Comparison of ENCODE assay signal across 16 cellular contexts in the genomic region with DNA sequence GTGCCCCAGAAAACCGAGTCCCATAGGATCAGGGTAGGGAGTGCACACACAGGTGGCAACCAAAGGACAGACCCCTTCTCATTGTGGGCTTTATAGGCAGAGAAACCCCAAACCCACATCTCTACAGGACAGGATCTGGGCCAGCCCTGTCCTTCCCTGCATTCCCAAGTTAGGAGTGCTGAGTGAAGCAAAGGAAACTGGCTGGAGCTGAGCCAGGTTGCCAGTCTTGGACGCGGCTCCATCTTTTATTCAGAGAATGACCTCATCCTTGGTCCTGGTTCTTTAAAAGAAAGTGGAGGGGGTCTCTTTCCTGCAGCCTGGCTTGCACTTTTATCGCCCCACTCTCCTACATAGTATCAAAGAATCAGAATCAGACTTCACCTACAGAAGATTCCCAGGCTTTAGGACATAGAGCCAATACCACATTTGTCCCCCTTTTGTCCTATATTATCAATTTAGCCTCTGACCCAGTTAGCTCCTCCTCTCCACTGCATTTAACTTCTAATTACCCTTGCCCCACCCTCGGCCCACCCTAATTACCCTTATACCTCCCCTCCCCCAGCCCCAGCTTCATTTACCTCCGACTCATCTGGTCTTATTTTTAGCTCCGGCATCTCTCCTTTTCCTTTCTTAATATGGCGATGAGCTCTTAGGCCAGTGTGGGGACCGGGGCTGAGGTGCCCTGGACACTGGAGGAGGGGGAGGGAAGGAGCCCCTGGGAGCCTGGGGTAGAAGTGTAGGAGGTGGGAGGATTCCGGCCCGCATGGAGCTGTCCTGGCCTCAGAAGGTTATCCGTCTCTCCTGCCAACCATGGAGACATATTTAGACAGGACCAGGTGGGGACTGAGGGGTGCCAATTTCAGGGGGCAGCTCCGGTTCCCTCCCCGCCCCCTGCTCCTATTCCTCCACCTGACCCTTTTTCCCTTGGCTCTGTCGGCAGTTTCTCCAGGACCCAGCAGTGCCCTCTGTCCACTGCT. TPM values are rescaled to one million over a fixed set of nuclear protein-coding genes. Genes with fewer than 3 reads are reported as not detected.
DNase-seq lines count a peak whose midpoint lies in the region; ATAC-seq and TF ChIP-seq lines count a peak whose summit lies in the region.
"Had no signal": no experiment of that assay in that cellular context is flagged by ENCODE, and none has a peak within 500 bp of the region (broad histone marks: within the 10 kb centered on the region; RNA-seq: fewer than 3 reads in every experiment).

A gene (plus strand): TSS at position 927 of the 977 bp plus-strand sequence. CDS start 177 bp downstream, outside the sequence.

- no peaks in the 10 kb centered on the region for H3K9me3 Mint-ChIP-seq in activated T-helper 2 cell treated with anti-CD3 and anti-CD28 coated beads, Interferon-gamma antibody, Interleukin-2, Interleukin-4, amounts not matched to agents 10 μg/mL and 5 μg/mL and 100 μg/mL, durations not matched to agents 14 hours and 24 hours and 36 hours
- H3K9me3 Mint-ChIP-seq: activated T-cell treated with anti-CD3 and anti-CD28 coated beads, Interleukin-2, amount 50 U/mL, for 24 hours; nephron progenitor cell had no signal

- intact Hi-C loops in posterior vena cava (cut with DNase I): loop anchor here (10.0 kb wide), 2 partner anchors 65 to 85 kb away; no protein-coding TSS in a partner anchor
- intact Hi-C loops in activated T-helper 2 cell treated with anti-CD3 and anti-CD28 coated beads, Interferon-gamma antibody, Interleukin-2, Interleukin-4, amounts not matched to agents 10 μg/mL and 5 μg/mL and 100 μg/mL, durations not matched to agents 14 hours and 24 hours and 36 hours (cut with micrococcal nuclease): no loop called here

- H3K27me3 ChIP-seq in gastroesophageal sphincter: no peaks in the 10 kb centered on the region
- H3K27me3 ChIP-seq: brain microvascular endothelial cell, SJCRH30 had no signal

- no peak within 1 kb of the TSS for H3K4me3 Mint-ChIP-seq in activated T-helper 2 cell treated with anti-CD3 and anti-CD28 coated beads, Interferon-gamma antibody, Interleukin-2, Interleukin-4, amounts not matched to agents 10 μg/mL and 5 μg/mL and 100 μg/mL, durations not matched to agents 14 hours and 24 hours and 36 hours (ENCODE audit: low read depth)
- H3K4me3 Mint-ChIP-seq: activated T-cell treated with anti-CD3 and anti-CD28 coated beads, Interleukin-2, amount 50 U/mL, for 24 hours had no signal

- H3K9me3 ChIP-seq in gastroesophageal sphincter: no peaks in the 10 kb centered on the region
- H3K9me3 ChIP-seq: SJCRH30 had no signal

- no peak within 1 kb of the TSS for H3K27ac Mint-ChIP-seq in activated T-helper 2 cell treated with anti-CD3 and anti-CD28 coated beads, Interferon-gamma antibody, Interleukin-2, Interleukin-4, amounts not matched to agents 10 μg/mL and 5 μg/mL and 100 μg/mL, durations not matched to agents 14 hours and 24 hours and 36 hours
- H3K27ac Mint-ChIP-seq: activated T-cell treated with anti-CD3 and anti-CD28 coated beads, Interleukin-2, amount 50 U/mL, for 24 hours; nephron progenitor cell had no signal

- no peak for TF ChIP-seq CTCF in gastroesophageal sphincter (IDR thresholded peaks at IDR 0.05)

- DNase-seq in Ammon's horn (ENCODE audit: low spot score) (peak; percentile 37), NCI-H446 treated with DMSO at 0.1 percent for 48 hours (lab: John Stamatoyannopoulos, UW) (peak; percentile 39), posterior vena cava (ENCODE audit: low spot score) (peak; percentile 5), UCSD-AML1 (lab: John Stamatoyannopoulos, UW; ENCODE audit: unreplicated experiment) (no peak)
- no peak for DNase-seq in activated T-helper 2 cell treated with anti-CD3 and anti-CD28 coated beads, Interferon-gamma antibody, Interleukin-2, Interleukin-4, amounts not matched to agents 10 μg/mL and 5 μg/mL and 100 μg/mL, durations not matched to agents 14 hours and 24 hours and 36 hours (ENCODE audit: low spot score)
- DNase-seq: activated T-cell treated with anti-CD3 and anti-CD28 coated beads, Interleukin-2, amount 50 U/mL, for 24 hours; AML-193; brain microvascular endothelial cell; DND-41; NCI-H524 treated with DMSO at 0.1 percent for 48 hours; nephron progenitor cell had no signal

- no peaks in the 10 kb centered on the region for H3K36me3 ChIP-seq in gastroesophageal sphincter
- H3K36me3 ChIP-seq: brain microvascular endothelial cell, SJCRH30 had no signal

- no peaks in the 10 kb centered on the region for H3K4me1 Mint-ChIP-seq in activated T-helper 2 cell treated with anti-CD3 and anti-CD28 coated beads, Interferon-gamma antibody, Interleukin-2, Interleukin-4, amounts not matched to agents 10 μg/mL and 5 μg/mL and 100 μg/mL, durations not matched to agents 14 hours and 24 hours and 36 hours (ENCODE audit: low read depth)

- TF ChIP-seq EP300 in gastroesophageal sphincter (IDR thresholded peaks at IDR 0.05): no peak

- ATAC-seq in gastroesophageal sphincter (peak; percentile 49), GM19351 (IDR thresholded peaks at IDR 0.05; ENCODE audit: unreplicated experiment) (no peak), GM21786 (IDR thresholded peaks at IDR 0.05; ENCODE audit: unreplicated experiment) (no peak)

- H3K27ac ChIP-seq in gastroesophageal sphincter: peak within 1 kb of the TSS in 2 of 4 donors; percentile 39 to 63
- H3K27ac ChIP-seq: brain microvascular endothelial cell, epithelial cell of prostate, SJCRH30 had no signal

- no peak within 1 kb of the TSS for H3K4me3 ChIP-seq in gastroesophageal sphincter
- H3K4me3 ChIP-seq: SJCRH30 had no signal

- WGBS in gastroesophageal sphincter (ENCODE audit: low coverage in 1 of 2), 2 donors: 31 to 44% methylated on average over 7 to 8 of the region's 15 CpGs

- H3K27me3 Mint-ChIP-seq in activated T-helper 2 cell treated with anti-CD3 and anti-CD28 coated beads, Interferon-gamma antibody, Interleukin-2, Interleukin-4, amounts not matched to agents 10 μg/mL and 5 μg/mL and 100 μg/mL, durations not matched to agents 14 hours and 24 hours and 36 hours (ENCODE audit: low read depth): peaks cover 5% of the 10 kb centered on the region

- no peaks in the 10 kb centered on the region for H3K36me3 Mint-ChIP-seq in activated T-helper 2 cell treated with anti-CD3 and anti-CD28 coated beads, Interferon-gamma antibody, Interleukin-2, Interleukin-4, amounts not matched to agents 10 μg/mL and 5 μg/mL and 100 μg/mL, durations not matched to agents 14 hours and 24 hours and 36 hours (ENCODE audit: low read depth)

- TF ChIP-seq POLR2A in gastroesophageal sphincter (IDR thresholded peaks at IDR 0.05): no peak

- peaks cover 3 to 46% (median 18%) of the 10 kb centered on the region in 3 donors for H3K4me1 ChIP-seq in gastroesophageal sphincter

RNA-seq across cellular contexts. Expression of the gene that starts here (rescaled TPM):
- 1 to 10 TPM; 1.3 to 8.8 (median 2.2) TPM for total RNA-seq in gastroesophageal sphincter
- 10 to 100 TPM in 1 of 2 donors, 1 to 10 TPM in 1; 4.5 to 10.4 TPM for total RNA-seq in posterior vena cava
- total RNA-seq in activated T-helper 2 cell treated with anti-CD3 and anti-CD28 coated beads, Interferon-gamma antibody, Interleukin-2, Interleukin-4, amounts not matched to agents 10 μg/mL and 5 μg/mL and 100 μg/mL, durations not matched to agents 14 hours and 24 hours and 36 hours: 0.30 and 0.37 TPM in 2 replicates

Comparison
In these comparisons a context has a peak if more than half of its experiments do, and no peak if none do; other contexts are left out.
1. DNase-seq: peak in Ammon's horn (single experiment), NCI-H446 treated with DMSO at 0.1 percent for 48 hours (single experiment) and posterior vena cava (single experiment); none in UCSD-AML1 (single experiment) and activated T-helper 2 cell treated with anti-CD3 and anti-CD28 coated beads, Interferon-gamma antibody, Interleukin-2, Interleukin-4, amounts not matched to agents 10 μg/mL and 5 μg/mL and 100 μg/mL, durations not matched to agents 14 hours and 24 hours and 36 hours (single experiment).